7 cellular contexts compared by ENCODE assay signal in the genomic region with DNA sequence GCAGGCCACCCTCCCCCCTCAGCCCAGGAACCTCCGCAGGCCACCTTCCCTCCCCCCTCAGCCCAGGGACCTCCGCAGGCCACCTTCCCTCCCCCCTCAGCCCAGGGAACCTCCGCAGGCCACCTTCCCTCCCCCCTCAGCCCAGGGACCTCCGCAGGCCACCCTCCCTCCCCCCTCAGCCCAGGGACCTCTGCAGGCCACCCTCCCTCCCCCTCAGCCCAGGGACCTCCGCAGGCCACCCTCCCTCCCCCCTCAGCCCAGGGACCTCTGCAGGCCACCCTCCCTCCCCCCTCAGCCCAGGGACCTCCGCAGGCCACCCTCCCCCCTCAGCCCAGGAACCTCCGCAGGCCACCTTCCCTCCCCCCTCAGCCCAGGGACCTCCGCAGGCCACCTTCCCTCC. TPM values are rescaled to one million over a fixed set of nuclear protein-coding genes. Genes with fewer than 3 reads are reported as not detected.
"Had no signal": no experiment of that assay in that cellular context is flagged by ENCODE, and none has a peak within 500 bp of the region (broad histone marks: within the 10 kb centered on the region; RNA-seq: fewer than 3 reads in every experiment).

No MANE protein-coding gene starts in this region.

RNA-seq across cellular contexts. Expression of a gene that starts 2.8 kb away (rescaled TPM):
- total RNA-seq: body of pancreas, cardiac septum had no signal

RNA-seq across cellular contexts. Expression of a gene that starts 29.6 kb away (rescaled TPM):
- total RNA-seq: activated CD4-positive, alpha-beta T cell treated with anti-CD3 and anti-CD28 coated beads, Interleukin-2, amount 10 ng/mL, durations not matched to agents 7 days and 5 days; aorta; astrocyte; body of pancreas; cardiac septum; T-helper 1 cell treated with Interleukin-12 subunit alpha and Interleukin-12 subunit beta and Interleukin-4 antibody, amounts not matched to agents 30 ng/mL and 1 ng/mL, for 36 hours had no signal
- polyA plus RNA-seq: aorta had no signal

RNA-seq across cellular contexts. Expression of a gene that starts 52.5 kb away (rescaled TPM):
- total RNA-seq: astrocyte, cerebellum had no signal
- polyA plus RNA-seq: aorta had no signal
